In the genomic region with DNA sequence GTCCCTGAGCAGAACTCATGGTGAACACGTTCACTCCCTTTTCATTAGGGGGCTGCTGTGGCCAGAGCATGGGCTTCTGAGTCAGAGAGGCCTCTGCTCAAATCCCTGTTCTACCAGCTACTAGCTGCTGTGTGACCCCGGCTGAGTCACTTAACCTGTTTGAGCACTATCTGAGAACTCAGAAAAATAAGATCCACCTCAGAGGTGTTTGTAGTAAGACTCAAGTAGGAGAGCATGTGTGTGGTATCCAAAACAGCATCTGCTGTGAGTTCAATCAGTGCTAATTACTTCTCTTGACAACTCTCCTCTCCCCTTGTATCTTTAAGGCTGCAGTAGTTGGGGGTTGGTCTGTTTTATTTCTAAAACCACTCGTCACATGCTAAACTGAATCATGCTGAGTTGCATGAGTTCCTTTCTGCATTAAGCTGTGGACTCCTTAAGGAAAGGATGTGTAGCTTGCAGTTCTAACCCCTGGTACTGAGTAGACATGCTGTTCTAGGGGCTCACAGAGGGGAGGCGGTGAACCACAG, we compare ENCODE assay signal across 14 cellular contexts. TPM values are rescaled to one million over a fixed set of nuclear protein-coding genes. Genes with fewer than 3 reads are reported as not detected.
DNase-seq lines count a peak whose midpoint lies in the region; ATAC-seq, FAIRE-seq and TF ChIP-seq lines count a peak whose summit lies in the region.
"Had no signal": no experiment of that assay in that cellular context is flagged by ENCODE, and none has a peak within 500 bp of the region (broad histone marks: within the 10 kb centered on the region; RNA-seq: fewer than 3 reads in every experiment).

No MANE protein-coding gene starts in this region.

- no peaks in the 10 kb centered on the region for H3K36me3 ChIP-seq in skeletal muscle satellite cell (ENCODE audit: insufficient read depth, low read length)
- H3K36me3 ChIP-seq in CD8-positive, alpha-beta T cell (ENCODE audit: insufficient read depth, low read length), result no peaks in the 10 kb centered on the region

- no peak overlapping the region for H3K27ac Mint-ChIP-seq in CD8-positive, alpha-beta T cell
- H3K27ac Mint-ChIP-seq: activated CD4-positive, alpha-beta T cell treated with anti-CD3 and anti-CD28 coated beads, Interleukin-2, amount 10 ng/mL, durations not matched to agents 24 days and 14 days; activated naive CD8-positive, alpha-beta T cell treated with anti-CD3 and anti-CD28 coated beads, Interleukin-2, amount 50 U/mL, for 24 hours; H9 had no signal

- peak overlapping the region; percentile 60 for H3K4me2 ChIP-seq in skeletal muscle satellite cell (ENCODE audit: low read length)

- peak; percentile 25 for DNase-seq in H54 (ENCODE audit: insufficient read length, low spot score)
- peak; percentile 75 for DNase-seq in RWPE1 (ENCODE audit: low spot score)
- no peak for DNase-seq in 8988T
- DNase-seq in CD8-positive, alpha-beta T cell, result no peak
- DNase-seq in cerebellum (ENCODE audit: low spot score), result no peak
- DNase-seq: activated CD4-positive, alpha-beta T cell treated with anti-CD3 and anti-CD28 coated beads, Interleukin-2, amount 10 ng/mL, durations not matched to agents 24 days and 14 days; activated naive CD8-positive, alpha-beta T cell treated with anti-CD3 and anti-CD28 coated beads, Interleukin-2, amount 50 U/mL, for 24 hours; H9; naive thymus-derived CD8-positive, alpha-beta T cell; NCI-H1436 treated with DMSO at 0.1 percent for 48 hours; RPMI8226 had no signal

- ATAC-seq in esophagus mucosa (peak; percentile 86), HG03342 (IDR thresholded peaks at IDR 0.05; ENCODE audit: unreplicated experiment) (no peak)
- ATAC-seq in CD8-positive, alpha-beta T cell, result no peak
- ATAC-seq: activated naive CD8-positive, alpha-beta T cell treated with anti-CD3 and anti-CD28 coated beads, Interleukin-2, amount 50 U/mL, for 24 hours; naive thymus-derived CD8-positive, alpha-beta T cell had no signal

- no peaks in the 10 kb centered on the region for H3K27me3 ChIP-seq in skeletal muscle satellite cell (ENCODE audit: control insufficient read depth, insufficient read depth, low read length)
- H3K27me3 ChIP-seq in CD8-positive, alpha-beta T cell (ENCODE audit: insufficient read depth, low read length), result no peaks in the 10 kb centered on the region

- no peak overlapping the region for H3K4me3 ChIP-seq in skeletal muscle satellite cell (ENCODE audit: low read length)
- no peak overlapping the region for H3K4me3 ChIP-seq in CD8-positive, alpha-beta T cell (ENCODE audit: low read depth, low read length)

- H3K36me3 Mint-ChIP-seq in CD8-positive, alpha-beta T cell, result peaks cover 15% of the 10 kb centered on the region

- peaks cover 11% of the 10 kb centered on the region for H3K9me3 Mint-ChIP-seq in CD8-positive, alpha-beta T cell

- H3K4me1 ChIP-seq in skeletal muscle satellite cell (ENCODE audit: control insufficient read depth, insufficient read depth, low read length), result peaks cover 36% of the 10 kb centered on the region
- H3K4me1 ChIP-seq in CD8-positive, alpha-beta T cell (ENCODE audit: insufficient read depth, low read length), result no peaks in the 10 kb centered on the region

- CTCF ChIA-PET in RWPE1 (lab: Yijun Ruan, JAX), result no interaction called here
- CTCF ChIA-PET in CD8-positive, alpha-beta T cell (lab: Charles Lee), result no interaction called here

- H3K9me3 ChIP-seq in skeletal muscle satellite cell (replicated peaks; ENCODE audit: low read length), result peaks cover 2% of the 10 kb centered on the region
- H3K9me3 ChIP-seq in CD8-positive, alpha-beta T cell (ENCODE audit: low read length), result peaks cover 10% of the 10 kb centered on the region

- no peak overlapping the region for H3K4me3 Mint-ChIP-seq in CD8-positive, alpha-beta T cell
- H3K4me3 Mint-ChIP-seq: activated CD4-positive, alpha-beta T cell treated with anti-CD3 and anti-CD28 coated beads, Interleukin-2, amount 10 ng/mL, durations not matched to agents 24 days and 14 days; activated naive CD8-positive, alpha-beta T cell treated with anti-CD3 and anti-CD28 coated beads, Interleukin-2, amount 50 U/mL, for 24 hours; H9; naive thymus-derived CD8-positive, alpha-beta T cell had no signal

- no peak for TF ChIP-seq POLR2A in H54 (IDR thresholded peaks at IDR 0.05; ENCODE audit: low read depth, low read length)

- H3K27me3 Mint-ChIP-seq in CD8-positive, alpha-beta T cell (ENCODE audit: low read depth), result no peaks in the 10 kb centered on the region
- H3K27me3 Mint-ChIP-seq: activated CD4-positive, alpha-beta T cell treated with anti-CD3 and anti-CD28 coated beads, Interleukin-2, amount 10 ng/mL, durations not matched to agents 24 days and 14 days; activated naive CD8-positive, alpha-beta T cell treated with anti-CD3 and anti-CD28 coated beads, Interleukin-2, amount 50 U/mL, for 24 hours; naive thymus-derived CD8-positive, alpha-beta T cell had no signal

- no peak for TF ChIP-seq CTCF in RWPE1 (conservative IDR thresholded peaks at IDR 0.05; ENCODE audit: low read depth)
- no peak for TF ChIP-seq CTCF in CD8-positive, alpha-beta T cell (IDR thresholded peaks at IDR 0.05)

- no peak overlapping the region for H3K27ac ChIP-seq in RWPE1
- H3K27ac ChIP-seq in CD8-positive, alpha-beta T cell (ENCODE audit: low read depth, low read length), result no peak overlapping the region

- peak; percentile 84 for FAIRE-seq in H54 (lab: Jason Lieb, UNC)

- H3K4me1 Mint-ChIP-seq in CD8-positive, alpha-beta T cell (ENCODE audit: low read depth), result no peaks in the 10 kb centered on the region
- H3K4me1 Mint-ChIP-seq: activated naive CD8-positive, alpha-beta T cell treated with anti-CD3 and anti-CD28 coated beads, Interleukin-2, amount 50 U/mL, for 24 hours had no signal

- H3K9ac ChIP-seq in skeletal muscle satellite cell (ENCODE audit: low read depth, low read length), result peak overlapping the region; percentile 5

- intact Hi-C loops in CD8-positive, alpha-beta T cell (cut with DNase I, micrococcal nuclease), result no loop called here

- POLR2A ChIA-PET in RWPE1 (lab: Yijun Ruan, JAX; ENCODE audit: low non-redundant PET), result no interaction called here
- POLR2A ChIA-PET in CD8-positive, alpha-beta T cell (lab: Charles Lee), result no interaction called here

RNA-seq across cellular contexts. Expression of gene JUN, which starts 39.7 kb away (rescaled TPM):
- 41.7 TPM for total RNA-seq in esophagus mucosa
- 95.8 and 119 TPM in 2 replicates for total RNA-seq in skeletal muscle satellite cell (2012; rRNA removed)
- 100 to 1,000 TPM; 595 to 598 TPM for total RNA-seq in CD8-positive, alpha-beta T cell
- total RNA-seq in cerebellum, result 51.2 TPM

Comparison
In these comparisons a context has a peak if more than half of its experiments do, and no peak if none do; other contexts are left out.
1. DNase-seq: peak in H54 (single experiment) and RWPE1 (single experiment); none in 8988T (single experiment), CD8-positive, alpha-beta T cell (0 of 7) and cerebellum (single experiment).
2. RNA of gene JUN, which starts 39.7 kb away (total RNA-seq): 595 to 598 TPM in CD8-positive, alpha-beta T cell; 51.2 TPM in cerebellum (single experiment) and 41.7 TPM in esophagus mucosa (single experiment); every median in the first group is over 10 times any median in the second.